In genomic region chr3:99430348-99431134, GRCh38 we compare ENCODE assay signal across 1 cellular context.
TF ChIP-seq lines count a peak whose summit lies in the region.

No MANE protein-coding gene starts in this region.

TF ChIP-seq in GM12878, 131 proteins besides CTCF, POLR2A, EP300 and RAD21 (continued from another document and continues in another):
- TF ChIP-seq, protein P1, sequence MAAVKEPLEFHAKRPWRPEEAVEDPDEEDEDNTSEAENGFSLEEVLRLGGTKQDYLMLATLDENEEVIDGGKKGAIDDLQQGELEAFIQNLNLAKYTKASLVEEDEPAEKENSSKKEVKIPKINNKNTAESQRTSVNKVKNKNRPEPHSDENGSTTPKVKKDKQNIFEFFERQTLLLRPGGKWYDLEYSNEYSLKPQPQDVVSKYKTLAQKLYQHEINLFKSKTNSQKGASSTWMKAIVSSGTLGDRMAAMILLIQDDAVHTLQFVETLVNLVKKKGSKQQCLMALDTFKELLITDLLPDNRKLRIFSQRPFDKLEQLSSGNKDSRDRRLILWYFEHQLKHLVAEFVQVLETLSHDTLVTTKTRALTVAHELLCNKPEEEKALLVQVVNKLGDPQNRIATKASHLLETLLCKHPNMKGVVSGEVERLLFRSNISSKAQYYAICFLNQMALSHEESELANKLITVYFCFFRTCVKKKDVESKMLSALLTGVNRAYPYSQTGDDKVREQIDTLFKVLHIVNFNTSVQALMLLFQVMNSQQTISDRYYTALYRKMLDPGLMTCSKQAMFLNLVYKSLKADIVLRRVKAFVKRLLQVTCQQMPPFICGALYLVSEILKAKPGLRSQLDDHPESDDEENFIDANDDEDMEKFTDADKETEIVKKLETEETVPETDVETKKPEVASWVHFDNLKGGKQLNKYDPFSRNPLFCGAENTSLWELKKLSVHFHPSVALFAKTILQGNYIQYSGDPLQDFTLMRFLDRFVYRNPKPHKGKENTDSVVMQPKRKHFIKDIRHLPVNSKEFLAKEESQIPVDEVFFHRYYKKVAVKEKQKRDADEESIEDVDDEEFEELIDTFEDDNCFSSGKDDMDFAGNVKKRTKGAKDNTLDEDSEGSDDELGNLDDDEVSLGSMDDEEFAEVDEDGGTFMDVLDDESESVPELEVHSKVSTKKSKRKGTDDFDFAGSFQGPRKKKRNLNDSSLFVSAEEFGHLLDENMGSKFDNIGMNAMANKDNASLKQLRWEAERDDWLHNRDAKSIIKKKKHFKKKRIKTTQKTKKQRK (IDR thresholded peaks at IDR 0.05; ENCODE audit: low read depth, low read length), result no peak
- TF ChIP-seq MTA3 (IDR thresholded peaks at IDR 0.05; ENCODE audit: borderline replicate concordance, low read length), result peak; percentile 23; the same call in 1 of the 2 replicates
- no peak for TF ChIP-seq TAF1 (IDR thresholded peaks at IDR 0.05; ENCODE audit: borderline replicate concordance, low read depth, low read length)
- TF ChIP-seq SKIL (IDR thresholded peaks at IDR 0.05; ENCODE audit: low read depth, poor library complexity, severe bottlenecking), result no peak
- no peak for TF ChIP-seq STAT1 (conservative IDR thresholded peaks at IDR 0.05)
- peak; percentile 40; the same call in 1 of the 2 replicates for TF ChIP-seq ZBED1 (IDR thresholded peaks at IDR 0.05; ENCODE audit: borderline replicate concordance)
- TF ChIP-seq JUND (IDR thresholded peaks at IDR 0.05; ENCODE audit: low read depth, low read length), result no peak
- TF ChIP-seq ZNF217 (IDR thresholded peaks at IDR 0.05), result no peak
- no peak for TF ChIP-seq CHD4 (IDR thresholded peaks at IDR 0.05)
- TF ChIP-seq PML (IDR thresholded peaks at IDR 0.05; ENCODE audit: low read length), result no peak
- TF ChIP-seq BCLAF1 (IDR thresholded peaks at IDR 0.05), result no peak
- TF ChIP-seq, protein P2, sequence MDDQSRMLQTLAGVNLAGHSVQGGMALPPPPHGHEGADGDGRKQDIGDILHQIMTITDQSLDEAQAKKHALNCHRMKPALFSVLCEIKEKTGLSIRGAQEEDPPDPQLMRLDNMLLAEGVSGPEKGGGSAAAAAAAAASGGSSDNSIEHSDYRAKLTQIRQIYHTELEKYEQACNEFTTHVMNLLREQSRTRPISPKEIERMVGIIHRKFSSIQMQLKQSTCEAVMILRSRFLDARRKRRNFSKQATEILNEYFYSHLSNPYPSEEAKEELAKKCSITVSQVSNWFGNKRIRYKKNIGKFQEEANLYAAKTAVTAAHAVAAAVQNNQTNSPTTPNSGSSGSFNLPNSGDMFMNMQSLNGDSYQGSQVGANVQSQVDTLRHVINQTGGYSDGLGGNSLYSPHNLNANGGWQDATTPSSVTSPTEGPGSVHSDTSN (IDR thresholded peaks at IDR 0.05; ENCODE audit: insufficient replicate concordance, low read depth, low read length), result no peak
- no peak for TF ChIP-seq RBBP5 (conservative IDR thresholded peaks at IDR 0.05)
- no peak for TF ChIP-seq PAX5 (IDR thresholded peaks at IDR 0.05; ENCODE audit: borderline replicate concordance, low read depth, low read length)
- no peak for TF ChIP-seq STAT3 (IDR thresholded peaks at IDR 0.05; ENCODE audit: low read depth, low read length)
- no peak for TF ChIP-seq NFYA (IDR thresholded peaks at IDR 0.05; ENCODE audit: borderline replicate concordance, low read depth, low read length)
- TF ChIP-seq TARDBP (IDR thresholded peaks at IDR 0.05; ENCODE audit: borderline replicate concordance), result no peak; the same call in 1 of the 2 replicates
- TF ChIP-seq, protein P3, sequence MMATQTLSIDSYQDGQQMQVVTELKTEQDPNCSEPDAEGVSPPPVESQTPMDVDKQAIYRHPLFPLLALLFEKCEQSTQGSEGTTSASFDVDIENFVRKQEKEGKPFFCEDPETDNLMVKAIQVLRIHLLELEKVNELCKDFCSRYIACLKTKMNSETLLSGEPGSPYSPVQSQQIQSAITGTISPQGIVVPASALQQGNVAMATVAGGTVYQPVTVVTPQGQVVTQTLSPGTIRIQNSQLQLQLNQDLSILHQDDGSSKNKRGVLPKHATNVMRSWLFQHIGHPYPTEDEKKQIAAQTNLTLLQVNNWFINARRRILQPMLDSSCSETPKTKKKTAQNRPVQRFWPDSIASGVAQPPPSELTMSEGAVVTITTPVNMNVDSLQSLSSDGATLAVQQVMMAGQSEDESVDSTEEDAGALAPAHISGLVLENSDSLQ (IDR thresholded peaks at IDR 0.05), result peak; percentile 71
- TF ChIP-seq MAX (IDR thresholded peaks at IDR 0.05; ENCODE audit: low read depth, low read length), result no peak
- TF ChIP-seq SUPT20H (IDR thresholded peaks at IDR 0.05; ENCODE audit: borderline replicate concordance, control insufficient read depth, low read depth, low read length), result no peak
- no peak for TF ChIP-seq BACH1 (IDR thresholded peaks at IDR 0.05; ENCODE audit: borderline replicate concordance)
- no peak for TF ChIP-seq HDGF (IDR thresholded peaks at IDR 0.05)
- peak in 1 of 2 experiments; percentile 91; a peak in 2 of 4 replicates for TF ChIP-seq SRF (IDR thresholded peaks at IDR 0.05; ENCODE audit: low read depth in 2 of 2, low read length in 2 of 2)
- no peak for TF ChIP-seq SREBF1 (IDR thresholded peaks at IDR 0.05; ENCODE audit: low read length)
- no peak for TF ChIP-seq ZBTB33 (IDR thresholded peaks at IDR 0.05)
- TF ChIP-seq SPI1 (IDR thresholded peaks at IDR 0.05; ENCODE audit: borderline replicate concordance, insufficient read depth, low read depth, low read length), result no peak
- no peak for TF ChIP-seq SMC3 (IDR thresholded peaks at IDR 0.05; ENCODE audit: borderline replicate concordance, low read length)
- TF ChIP-seq E4F1 (IDR thresholded peaks at IDR 0.05; ENCODE audit: borderline replicate concordance, partially characterized antibody), result no peak
- TF ChIP-seq ZBTB11 (CRISPR knock-in tag; IDR thresholded peaks at IDR 0.05), result no peak
- TF ChIP-seq CREB1 (IDR thresholded peaks at IDR 0.05; ENCODE audit: low read depth), result peak; percentile 32; the same call in 1 of the 2 replicates
- TF ChIP-seq IRF5 (IDR thresholded peaks at IDR 0.05; ENCODE audit: borderline replicate concordance), result no peak
- TF ChIP-seq NR2C2 (IDR thresholded peaks at IDR 0.05; ENCODE audit: borderline replicate concordance, control insufficient read depth, insufficient read length, low read depth), result no peak
- no peak for TF ChIP-seq POU2F2 (IDR thresholded peaks at IDR 0.05; ENCODE audit: borderline replicate concordance, low read depth, low read length)
- 0 out of 4 replicates have a peak, but pooled peaks of 1 of the 2 experiments have one; percentile 27 for TF ChIP-seq IKZF2 (IDR thresholded peaks at IDR 0.05)
- no peak for TF ChIP-seq NFXL1 (IDR thresholded peaks at IDR 0.05; ENCODE audit: borderline replicate concordance)
- peak; percentile 56; the same call in 1 of the 2 replicates for TF ChIP-seq RUNX3 (IDR thresholded peaks at IDR 0.05; ENCODE audit: low read length)
- TF ChIP-seq TCF7 (IDR thresholded peaks at IDR 0.05; ENCODE audit: borderline replicate concordance), result 0 out of 2 replicates have a peak, but pooled peaks have one; percentile 6
- no peak for TF ChIP-seq ZNF24 (IDR thresholded peaks at IDR 0.05)
- TF ChIP-seq DPF2 (IDR thresholded peaks at IDR 0.05), result 0 out of 2 replicates have a peak, but pooled peaks have one; percentile 7
